ENCODE assay signal across 5 cellular contexts in genomic region chr10:37819797-37820196, GRCh38.
"Had no signal": no experiment of that assay in that cellular context is flagged by ENCODE, and none has a peak within 500 bp of the region (broad histone marks: within the 10 kb centered on the region; RNA-seq: fewer than 3 reads in every experiment).

No MANE protein-coding gene starts in this region.

- H3K27ac ChIP-seq: HL-60 had no signal

- H3K4me3 ChIP-seq: K562 had no signal

- DNase-seq: IMR-90, KBM-7 had no signal

- ATAC-seq: HepG2, K562 had no signal
